8 cellular contexts compared by ENCODE assay signal in genomic region chr10:102245932-102246251, GRCh38. TPM values are rescaled to one million over a fixed set of nuclear protein-coding genes. Genes with fewer than 3 reads are reported as not detected.
DNase-seq lines count a peak whose midpoint lies in the region; ATAC-seq and TF ChIP-seq lines count a peak whose summit lies in the region.

No MANE protein-coding gene starts in this region.

- peaks cover 21 to 38% (median 24%) of the 10 kb centered on the region in 11 experiments; a peak in 20 of 22 replicates for H3K36me3 ChIP-seq in BLaER1 treated with 17β-estradiol and CSF1 and Interleukin-3, amounts not matched to agents 10 nM and 100 nM
- H3K36me3 ChIP-seq in duodenal mucosa (ENCODE audit: control insufficient read depth in 1 of 2, insufficient read depth in 2 of 2, low read length in 2 of 2) = no peaks in the 10 kb centered on the region

- peak overlapping the region; percentile 76 to 87 (median 83) for H3K9ac ChIP-seq in BLaER1 treated with 17β-estradiol and CSF1 and Interleukin-3, amounts not matched to agents 10 nM and 100 nM
- peak overlapping the region; percentile 88 to 89 for H3K9ac ChIP-seq in duodenal mucosa (ENCODE audit: low read depth in 1 of 2, low read length in 2 of 2)

- H3K4me1 Mint-ChIP-seq in natural killer cell treated with Interleukin-12 subunit alpha and Interleukin-12 subunit beta and Interleukin-15 and Interleukin-18, amount 100 ng/mL, for 72 hours (ENCODE audit: low read depth in 2 of 2) = peaks cover 33 to 43% of the 10 kb centered on the region in 2 donors

- peak overlapping the region; percentile 80 for H3K4me3 Mint-ChIP-seq in natural killer cell treated with Interleukin-12 subunit alpha and Interleukin-12 subunit beta and Interleukin-15 and Interleukin-18, amount 100 ng/mL, for 72 hours

- no peaks in the 10 kb centered on the region for H3K9me3 Mint-ChIP-seq in natural killer cell treated with Interleukin-12 subunit alpha and Interleukin-12 subunit beta and Interleukin-15 and Interleukin-18, amount 100 ng/mL, for 72 hours

- H3K27me3 Mint-ChIP-seq in natural killer cell treated with Interleukin-12 subunit alpha and Interleukin-12 subunit beta and Interleukin-15 and Interleukin-18, amount 100 ng/mL, for 72 hours = peaks cover 8 to 15% of the 10 kb centered on the region in 2 donors

- peak overlapping the region; percentile 86 to 95 (median 92) for H3K4me2 ChIP-seq in BLaER1 treated with 17β-estradiol and CSF1 and Interleukin-3, amounts not matched to agents 10 nM and 100 nM

- peak overlapping the region; percentile 82 to 95 for H3K27ac Mint-ChIP-seq in natural killer cell treated with Interleukin-12 subunit alpha and Interleukin-12 subunit beta and Interleukin-15 and Interleukin-18, amount 100 ng/mL, for 72 hours

- peaks cover 0 to 13% (median 8%) of the 10 kb centered on the region in 11 experiments; a peak in 15 of 22 replicates for H3K9me3 ChIP-seq in BLaER1 treated with 17β-estradiol and CSF1 and Interleukin-3, amounts not matched to agents 10 nM and 100 nM (replicated peaks in 1 of 11)
- H3K9me3 ChIP-seq in duodenal mucosa (ENCODE audit: control insufficient read depth in 1 of 2, low read length in 2 of 2) = no peaks in the 10 kb centered on the region

- H3K27me3 ChIP-seq in BLaER1 treated with 17β-estradiol and CSF1 and Interleukin-3, amounts not matched to agents 10 nM and 100 nM = peaks cover 16 to 24% (median 22%) of the 10 kb centered on the region in 11 experiments
- H3K27me3 ChIP-seq in duodenal mucosa (ENCODE audit: control insufficient read depth in 1 of 2, insufficient read depth in 2 of 2, low read length in 2 of 2) = peaks cover 3 to 4% of the 10 kb centered on the region in 2 donors

- DNase-seq in LNCaP clone FGC (ENCODE audit: low read depth) (no peak), Ammon's horn (ENCODE audit: low spot score) (no peak), NCI-H146 treated with DMSO at 0.1 percent for 48 hours (lab: John Stamatoyannopoulos, UW; ENCODE audit: unreplicated experiment) (no peak)
- DNase-seq in natural killer cell treated with Interleukin-12 subunit alpha and Interleukin-12 subunit beta and Interleukin-15 and Interleukin-18, amount 100 ng/mL, for 72 hours (ENCODE audit: low spot score) = no peak
- no peak for DNase-seq in activated effector memory CD4-positive, alpha-beta T cell treated with Interleukin-2 at 50 U/mL for 16 hours

- TF ChIP-seq CTCF in LNCaP clone FGC (IDR thresholded peaks at IDR 0.05; ENCODE audit: control insufficient read depth, extremely low read depth, insufficient read depth) = no peak

- ATAC-seq in natural killer cell treated with Interleukin-12 subunit alpha and Interleukin-12 subunit beta and Interleukin-15 and Interleukin-18, amount 100 ng/mL, for 72 hours = no peak
- no peak for ATAC-seq in HG03280 (IDR thresholded peaks at IDR 0.05; ENCODE audit: unreplicated experiment)

- peak overlapping the region; percentile 72 to 92 (median 88) for H3K4me3 ChIP-seq in BLaER1 treated with 17β-estradiol and CSF1 and Interleukin-3, amounts not matched to agents 10 nM and 100 nM
- H3K4me3 ChIP-seq in LNCaP clone FGC (ENCODE audit: low read depth, low read length) (peak overlapping the region; percentile 92), duodenal mucosa (ENCODE audit: low read depth in 1 of 2, low read length in 2 of 2) (peak overlapping the region; percentile 92 to 99)

- peak overlapping the region; percentile 62 to 82 (median 77); a peak in 21 of 22 replicates for H3K27ac ChIP-seq in BLaER1 treated with 17β-estradiol and CSF1 and Interleukin-3, amounts not matched to agents 10 nM and 100 nM
- H3K27ac ChIP-seq in duodenal mucosa (ENCODE audit: low read depth, low read length) = peak overlapping the region; percentile 66

- peaks cover 4% of the 10 kb centered on the region for H3K36me3 Mint-ChIP-seq in natural killer cell treated with Interleukin-12 subunit alpha and Interleukin-12 subunit beta and Interleukin-15 and Interleukin-18, amount 100 ng/mL, for 72 hours

- H4K20me1 ChIP-seq in BLaER1 treated with 17β-estradiol and CSF1 and Interleukin-3, amounts not matched to agents 10 nM and 100 nM = peaks cover 36 to 55% (median 50%) of the 10 kb centered on the region in 11 experiments; a peak in 19 of 22 replicates

- peaks cover 27 to 45% (median 34%) of the 10 kb centered on the region in 10 experiments for H3K4me1 ChIP-seq in BLaER1 treated with 17β-estradiol and CSF1 and Interleukin-3, amounts not matched to agents 10 nM and 100 nM
- H3K4me1 ChIP-seq in duodenal mucosa (ENCODE audit: control insufficient read depth in 1 of 2, insufficient read depth in 2 of 2, low read length in 2 of 2) = peaks cover 37 to 63% of the 10 kb centered on the region in 2 donors

RNA-seq across cellular contexts. Expression of gene GBF1, which starts 0.6 kb away (rescaled TPM):
- 10 to 100 TPM; 63.2 to 65.3 TPM for total RNA-seq in natural killer cell treated with Interleukin-12 subunit alpha and Interleukin-12 subunit beta and Interleukin-15 and Interleukin-18, amount 100 ng/mL, for 72 hours

RNA-seq across cellular contexts. Expression of gene PITX3, which starts 4.6 kb away (rescaled TPM):
- total RNA-seq in natural killer cell treated with Interleukin-12 subunit alpha and Interleukin-12 subunit beta and Interleukin-15 and Interleukin-18, amount 100 ng/mL, for 72 hours = not detected

RNA-seq across cellular contexts. Expression of gene ELOVL3, which starts 19.8 kb away (rescaled TPM):
- not detected for total RNA-seq in natural killer cell treated with Interleukin-12 subunit alpha and Interleukin-12 subunit beta and Interleukin-15 and Interleukin-18, amount 100 ng/mL, for 72 hours
